Comparison of ENCODE assay signal across 9 cellular contexts in the genomic region with DNA sequence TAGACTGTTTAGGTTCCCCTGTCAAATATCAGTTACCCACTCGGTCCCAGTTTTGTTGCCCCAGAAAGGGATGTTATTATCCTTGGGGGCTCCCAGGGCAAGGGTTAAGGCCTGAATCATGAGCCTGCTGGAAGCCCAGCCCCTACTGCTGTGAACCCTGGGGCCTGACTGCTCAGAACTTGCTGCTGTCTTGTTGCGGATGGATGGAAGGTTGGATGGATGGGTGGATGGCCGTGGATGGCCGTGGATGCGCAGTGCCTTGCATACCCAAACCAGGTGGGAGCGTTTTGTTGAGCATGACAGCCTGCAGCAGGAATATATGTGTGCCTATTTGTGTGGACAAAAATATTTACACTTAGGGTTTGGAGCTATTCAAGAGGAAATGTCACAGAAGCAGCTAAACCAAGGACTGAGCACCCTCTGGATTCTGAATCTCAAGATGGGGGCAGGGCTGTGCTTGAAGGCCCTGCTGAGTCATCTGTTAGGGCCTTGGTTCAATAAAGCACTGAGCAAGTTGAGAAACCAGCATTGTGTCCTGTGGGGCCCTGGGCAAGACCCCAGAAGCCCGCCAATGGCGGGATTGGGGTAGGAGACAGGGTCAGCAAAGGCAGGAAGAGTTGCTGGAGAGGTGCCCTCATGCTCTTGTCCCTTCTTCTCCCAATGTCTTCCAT. TPM values are rescaled to one million over a fixed set of nuclear protein-coding genes. Genes with fewer than 3 reads are reported as not detected.
DNase-seq lines count a peak whose midpoint lies in the region; ATAC-seq and TF ChIP-seq lines count a peak whose summit lies in the region.
"Had no signal": no experiment of that assay in that cellular context is flagged by ENCODE, and none has a peak within 500 bp of the region (broad histone marks: within the 10 kb centered on the region; RNA-seq: fewer than 3 reads in every experiment).

No MANE protein-coding gene starts in this region.

- no peak overlapping the region for H3K27ac ChIP-seq in CD8-positive, alpha-beta T cell (ENCODE audit: low read depth, low read length)
- H3K27ac ChIP-seq in SJSA1: peak overlapping the region; percentile 96
- peak overlapping the region; percentile 65 to 86 for H3K27ac ChIP-seq in esophagus (ENCODE audit: low read depth in 2 of 2, low read length in 1 of 2)
- no peak overlapping the region for H3K27ac ChIP-seq in MM.1S (ENCODE audit: low read length)
- H3K27ac ChIP-seq: neutrophil had no signal

- H3K4me3 ChIP-seq in CD8-positive, alpha-beta T cell (ENCODE audit: low read depth, low read length): no peak overlapping the region
- no peak overlapping the region for H3K4me3 ChIP-seq in SJSA1
- H3K4me3 ChIP-seq in esophagus (ENCODE audit: low read depth in 1 of 2, low read length in 2 of 2): no peak overlapping the region
- H3K4me3 ChIP-seq in MM.1S (ENCODE audit: low read length): no peak overlapping the region

- intact Hi-C loops in CD8-positive, alpha-beta T cell (cut with DNase I, micrococcal nuclease): no loop called here

- H3K4me2 ChIP-seq in MM.1S (ENCODE audit: low read depth, low read length): no peak overlapping the region

- peaks cover 61% of the 10 kb centered on the region for H3K4me1 ChIP-seq in CD8-positive, alpha-beta T cell (ENCODE audit: insufficient read depth, low read length)
- peaks cover 47% of the 10 kb centered on the region for H3K4me1 ChIP-seq in SJSA1 (replicated peaks)
- H3K4me1 ChIP-seq in esophagus (ENCODE audit: control insufficient read depth in 2 of 2, insufficient read depth in 2 of 2, low read length in 1 of 2): peaks cover 6 to 15% of the 10 kb centered on the region in 2 donors
- H3K4me1 ChIP-seq in MM.1S (ENCODE audit: low read length): no peaks in the 10 kb centered on the region

- no peak for DNase-seq in CD8-positive, alpha-beta T cell
- DNase-seq in SJSA1 (ENCODE audit: low read depth in 1 of 2, low spot score in 2 of 2) (peak; percentile 64 to 70), osteocyte (ENCODE audit: extremely low spot score, unreplicated experiment) (no peak), NCI-H1436 treated with DMSO at 0.1 percent for 48 hours (lab: John Stamatoyannopoulos, UW) (no peak), COR-L47 (lab: John Stamatoyannopoulos, UW) (no peak), MM.1S (no peak)

- H3K9me2 ChIP-seq in MM.1S (replicated peaks; ENCODE audit: insufficient read depth, low read length): no peaks in the 10 kb centered on the region

- WGBS in esophagus, 2 donors: 76 to 82% methylated on average over 8 of the region's 8 CpGs

- no peak for ATAC-seq in CD8-positive, alpha-beta T cell
- ATAC-seq in GM21447 (IDR thresholded peaks at IDR 0.05; ENCODE audit: unreplicated experiment): no peak

- H3K79me2 ChIP-seq in MM.1S (ENCODE audit: low read length): peaks cover 10% of the 10 kb centered on the region; the same call in 1 of the 2 replicates

- POLR2A ChIA-PET in CD8-positive, alpha-beta T cell (lab: Charles Lee): interaction anchor here (1.3 kb wide), 1 partner anchor 15 kb away, joined by 4 read pairs; a partner anchor contains a TSS

- no peaks in the 10 kb centered on the region for H3K9me3 Mint-ChIP-seq in CD8-positive, alpha-beta T cell
- H3K9me3 Mint-ChIP-seq in osteocyte (ENCODE audit: unreplicated experiment): no peaks in the 10 kb centered on the region

- no peaks in the 10 kb centered on the region for H3K27me3 Mint-ChIP-seq in CD8-positive, alpha-beta T cell (ENCODE audit: low read depth)
- H3K27me3 Mint-ChIP-seq in osteocyte (ENCODE audit: unreplicated experiment): no peaks in the 10 kb centered on the region

- H3F3A ChIP-seq in MM.1S (ENCODE audit: insufficient read depth, low read length): no peaks in the 10 kb centered on the region; the same call in 1 of the 2 replicates

- H3K4me1 Mint-ChIP-seq in CD8-positive, alpha-beta T cell (ENCODE audit: low read depth): peaks cover 62% of the 10 kb centered on the region
- H3K4me1 Mint-ChIP-seq in osteocyte (ENCODE audit: unreplicated experiment): peaks cover 85% of the 10 kb centered on the region

- CTCF ChIA-PET in CD8-positive, alpha-beta T cell (lab: Charles Lee): interaction anchor here (0.7 to 8.5 kb wide), 3 partner anchors 14 to 60 kb away, joined by 3 to 67 read pairs (median 4); a partner anchor contains a TSS

- no peaks in the 10 kb centered on the region for H3K9me3 ChIP-seq in CD8-positive, alpha-beta T cell (ENCODE audit: low read length)
- H3K9me3 ChIP-seq in SJSA1 (replicated peaks) (no peaks in the 10 kb centered on the region), esophagus (ENCODE audit: control insufficient read depth in 2 of 2, insufficient read depth in 1 of 2, low read depth in 1 of 2, low read length in 1 of 2) (peaks cover 0 to 1% of the 10 kb centered on the region in 2 donors), MM.1S (replicated peaks; ENCODE audit: insufficient read depth, low read length) (no peaks in the 10 kb centered on the region)
- H3K9me3 ChIP-seq: neutrophil had no signal

- peaks cover 60% of the 10 kb centered on the region for H3K36me3 Mint-ChIP-seq in CD8-positive, alpha-beta T cell
- H3K36me3 Mint-ChIP-seq in osteocyte (ENCODE audit: unreplicated experiment): peaks cover 44% of the 10 kb centered on the region

- H3K27ac Mint-ChIP-seq in CD8-positive, alpha-beta T cell: peak overlapping the region; percentile 90
- peak overlapping the region; percentile 95 for H3K27ac Mint-ChIP-seq in osteocyte (ENCODE audit: unreplicated experiment)

- H3K9ac ChIP-seq in MM.1S (ENCODE audit: low read length): no peak overlapping the region

- peaks cover 55% of the 10 kb centered on the region for H3K36me3 ChIP-seq in CD8-positive, alpha-beta T cell (ENCODE audit: insufficient read depth, low read length)
- H3K36me3 ChIP-seq in SJSA1 (peaks cover 60% of the 10 kb centered on the region), esophagus (ENCODE audit: control insufficient read depth in 2 of 2, insufficient read depth in 2 of 2, low read length in 1 of 2) (peaks cover 6 to 31% of the 10 kb centered on the region in 2 donors), MM.1S (replicated peaks; ENCODE audit: insufficient read depth, low read length) (peaks cover 3% of the 10 kb centered on the region)

- no peak overlapping the region for H3K4me3 Mint-ChIP-seq in CD8-positive, alpha-beta T cell
- H3K4me3 Mint-ChIP-seq in osteocyte (ENCODE audit: unreplicated experiment): no peak overlapping the region

- H4K20me1 ChIP-seq in MM.1S (ENCODE audit: insufficient read depth, low read length): no peaks in the 10 kb centered on the region

- no peaks in the 10 kb centered on the region for H3K27me3 ChIP-seq in CD8-positive, alpha-beta T cell (ENCODE audit: insufficient read depth, low read length)
- H3K27me3 ChIP-seq in SJSA1 (replicated peaks) (no peaks in the 10 kb centered on the region), esophagus (ENCODE audit: control insufficient read depth in 1 of 2, insufficient read depth in 2 of 2, low read length in 2 of 2) (no peaks in the 10 kb centered on the region), MM.1S (replicated peaks; ENCODE audit: insufficient read depth, low read length) (no peaks in the 10 kb centered on the region)

- H2AFZ ChIP-seq in MM.1S (ENCODE audit: low read length): no peak overlapping the region

- no peak for TF ChIP-seq CTCF in CD8-positive, alpha-beta T cell (IDR thresholded peaks at IDR 0.05)
- TF ChIP-seq CTCF in osteocyte (IDR thresholded peaks at IDR 0.05) (no peak), MM.1S (IDR thresholded peaks at IDR 0.05; ENCODE audit: low read length) (no peak)

RNA-seq across cellular contexts. Expression of a gene that starts 9.6 kb away (rescaled TPM):
- 100 to 1,000 TPM; 135 to 140 TPM for total RNA-seq in CD8-positive, alpha-beta T cell
- total RNA-seq in SJSA1 (2014; rRNA removed; shearing (Covaris generic)): 74.6 and 76.0 TPM in 2 replicates
- 10 to 100 TPM; 15.6 to 21.8 TPM for polyA plus RNA-seq in esophagus
- 193 and 197 TPM in 2 replicates for total RNA-seq in osteocyte

RNA-seq across cellular contexts. Expression of a gene that starts 14.6 kb away (rescaled TPM):
- 1 to 10 TPM; 5.2 to 6.3 TPM for total RNA-seq in CD8-positive, alpha-beta T cell
- total RNA-seq in SJSA1 (2014; rRNA removed; shearing (Covaris generic)): 17.2 and 17.7 TPM in 2 replicates
- polyA plus RNA-seq in esophagus: 1 to 10 TPM; 4.6 to 7.9 TPM
- 22.8 and 24.3 TPM in 2 replicates for total RNA-seq in osteocyte

RNA-seq across cellular contexts. Expression of a gene that starts 19.2 kb away (rescaled TPM):
- 10 to 100 TPM; 23.2 to 24.1 TPM for total RNA-seq in CD8-positive, alpha-beta T cell
- 144 and 158 TPM in 2 replicates for total RNA-seq in SJSA1 (2014; rRNA removed; shearing (Covaris generic))
- 10 to 100 TPM; 33.3 to 43.4 TPM for polyA plus RNA-seq in esophagus
- 87.7 and 92.2 TPM in 2 replicates for total RNA-seq in osteocyte

RNA-seq across cellular contexts. Expression of a gene that starts 24.5 kb away (rescaled TPM):
- total RNA-seq in CD8-positive, alpha-beta T cell: under 1 TPM in 1 of 2 experiments, not detected in 1; 0.16 TPM
- not detected in 2 replicates for total RNA-seq in SJSA1 (2014; rRNA removed; shearing (Covaris generic))
- polyA plus RNA-seq in esophagus: under 1 TPM; 0.07 to 0.08 TPM
- total RNA-seq in osteocyte: 0.24 TPM in 1 of 2 replicates, not detected in the other

RNA-seq across cellular contexts. Expression of a gene that starts 38.2 kb away (rescaled TPM):
- total RNA-seq in CD8-positive, alpha-beta T cell: 10 to 100 TPM in 1 of 2 experiments, 1 to 10 TPM in 1; 9.6 to 10.7 TPM
- total RNA-seq in SJSA1 (2014; rRNA removed; shearing (Covaris generic)): 31.9 and 40.0 TPM in 2 replicates
- 10 to 100 TPM; 18.0 to 33.2 TPM for polyA plus RNA-seq in esophagus
- total RNA-seq in osteocyte: 24.3 and 25.2 TPM in 2 replicates

Comparison
In these comparisons a context has a peak if more than half of its experiments do, and no peak if none do; other contexts are left out.
1. DNase-seq: peak in SJSA1 (2 of 2); none in CD8-positive, alpha-beta T cell (0 of 7), osteocyte (single experiment), NCI-H1436 treated with DMSO at 0.1 percent for 48 hours (single experiment), COR-L47 (single experiment) and MM.1S (single experiment).
2. H3K27ac ChIP-seq: peak in SJSA1 (single experiment) and esophagus (2 of 2); none in CD8-positive, alpha-beta T cell (single experiment) and MM.1S (single experiment).